ENCODE assay signal across 8 cellular contexts in the genomic region with DNA sequence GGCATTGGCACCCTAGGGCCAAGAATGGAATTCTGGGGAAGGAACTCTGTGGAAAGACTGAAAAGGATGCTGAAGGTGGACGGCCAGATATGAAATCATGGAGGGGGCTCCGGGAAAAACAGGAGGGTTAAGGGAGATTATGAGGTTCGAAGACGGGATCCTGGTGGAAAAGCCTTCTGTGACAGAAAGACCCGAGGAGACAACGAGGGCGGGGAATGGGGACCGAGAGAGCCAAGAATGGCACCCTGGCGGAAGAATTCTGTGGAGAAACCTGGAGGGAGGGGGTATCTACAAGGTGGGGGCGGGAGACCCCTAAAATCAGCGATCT. TPM values are rescaled to one million over a fixed set of nuclear protein-coding genes. Genes with fewer than 3 reads are reported as not detected.
DNase-seq lines count a peak whose midpoint lies in the region; ATAC-seq and TF ChIP-seq lines count a peak whose summit lies in the region.

No MANE protein-coding gene starts in this region.

- peak overlapping the region; percentile 94 for H3K4me3 Mint-ChIP-seq in T-helper 2 cell treated with Interferon-gamma antibody and Interleukin-4, amounts not matched to agents 5 μg/mL and 100 μg/mL, for 36 hours
- peak overlapping the region; percentile 93 for H3K4me3 Mint-ChIP-seq in activated B cell treated with CpG ODN at 0.5 μM for 24 hours

- peaks cover 2% of the 10 kb centered on the region for H3K27me3 Mint-ChIP-seq in T-helper 2 cell treated with Interferon-gamma antibody and Interleukin-4, amounts not matched to agents 5 μg/mL and 100 μg/mL, for 36 hours (ENCODE audit: low read depth)
- H3K27me3 Mint-ChIP-seq in activated B cell treated with CpG ODN at 0.5 μM for 24 hours, result no peaks in the 10 kb centered on the region

- no peaks in the 10 kb centered on the region for H3K9me3 Mint-ChIP-seq in T-helper 2 cell treated with Interferon-gamma antibody and Interleukin-4, amounts not matched to agents 5 μg/mL and 100 μg/mL, for 36 hours
- H3K9me3 Mint-ChIP-seq in activated B cell treated with CpG ODN at 0.5 μM for 24 hours, result no peaks in the 10 kb centered on the region

- ATAC-seq in activated B cell treated with CpG ODN at 0.5 μM for 24 hours (ENCODE audit: low read depth), result no peak
- no peak for ATAC-seq in thoracic aorta (ENCODE audit: insufficient number of reproducible peaks, low FRiP score, low read depth)
- no peak for ATAC-seq in GM21423 (IDR thresholded peaks at IDR 0.05; ENCODE audit: unreplicated experiment)

- peak overlapping the region; percentile 91 for H3K9ac ChIP-seq in iPS-20b (ENCODE audit: low read depth, low read length)

- POLR2A ChIA-PET in activated B cell treated with CpG ODN at 0.5 μM for 24 hours (lab: Charles Lee), result no interaction called here

- H3K36me3 Mint-ChIP-seq in T-helper 2 cell treated with Interferon-gamma antibody and Interleukin-4, amounts not matched to agents 5 μg/mL and 100 μg/mL, for 36 hours (ENCODE audit: low read depth), result peaks cover 44% of the 10 kb centered on the region
- peaks cover 59% of the 10 kb centered on the region for H3K36me3 Mint-ChIP-seq in activated B cell treated with CpG ODN at 0.5 μM for 24 hours (ENCODE audit: low read depth)

- H3K4me3 ChIP-seq in iPS-20b (ENCODE audit: low read length) (peak overlapping the region; percentile 95), thoracic aorta (peak overlapping the region; percentile 91)

- peaks cover 63% of the 10 kb centered on the region for H3K36me3 ChIP-seq in iPS-20b (ENCODE audit: insufficient read depth, low read depth, low read length)
- peaks cover 8% of the 10 kb centered on the region for H3K36me3 ChIP-seq in thoracic aorta

- TF ChIP-seq CTCF in activated B cell treated with CpG ODN at 0.5 μM for 24 hours (IDR thresholded peaks at IDR 0.05) (no peak), thoracic aorta (IDR thresholded peaks at IDR 0.05) (no peak)

- H3K27me3 ChIP-seq in iPS-20b (ENCODE audit: insufficient read depth, low read length) (no peaks in the 10 kb centered on the region), thoracic aorta (replicated peaks; ENCODE audit: insufficient read depth) (no peaks in the 10 kb centered on the region)

- H3K4me1 ChIP-seq in iPS-20b (ENCODE audit: insufficient read depth, low read length) (peaks cover 11% of the 10 kb centered on the region), thoracic aorta (ENCODE audit: control insufficient read depth in 1 of 2, low read depth in 2 of 2) (peaks cover 18 to 21% of the 10 kb centered on the region in 2 donors)

- intact Hi-C loops in activated B cell treated with CpG ODN at 0.5 μM for 24 hours (cut with micrococcal nuclease), result loop anchor here (1.0 to 5.0 kb wide), 5 partner anchors 153 to 1138 kb away; a partner anchor contains a TSS

- H3K27ac Mint-ChIP-seq in T-helper 2 cell treated with Interferon-gamma antibody and Interleukin-4, amounts not matched to agents 5 μg/mL and 100 μg/mL, for 36 hours, result peak overlapping the region; percentile 93
- H3K27ac Mint-ChIP-seq in activated B cell treated with CpG ODN at 0.5 μM for 24 hours, result peak overlapping the region; percentile 90

- no peaks in the 10 kb centered on the region for H3K9me3 ChIP-seq in iPS-20b (ENCODE audit: insufficient read depth, low read depth, low read length)
- no peaks in the 10 kb centered on the region for H3K9me3 ChIP-seq in thoracic aorta

- no peak for DNase-seq in T-helper 2 cell treated with Interferon-gamma antibody and Interleukin-4, amounts not matched to agents 5 μg/mL and 100 μg/mL, for 36 hours (ENCODE audit: low spot score)
- DNase-seq in T-helper 2 cell, result no peak
- no peak for DNase-seq in activated B cell treated with CpG ODN at 0.5 μM for 24 hours
- no peak for DNase-seq in thoracic aorta (ENCODE audit: low spot score)
- DNase-seq in SIG-M5 treated with dmso at 0.1 percent for 504 hours (lab: John Stamatoyannopoulos, UW; ENCODE audit: unreplicated experiment), result no peak
- DNase-seq in iPS-NIHi7 (ENCODE audit: extremely low spot score), result no peak

- CTCF ChIA-PET in activated B cell treated with CpG ODN at 0.5 μM for 24 hours (lab: Charles Lee), result no interaction called here

- peak overlapping the region; percentile 16 for H3K27ac ChIP-seq in iPS-20b (ENCODE audit: low read length)
- H3K27ac ChIP-seq in thoracic aorta, result peak overlapping the region; percentile 61 to 65

- H3K4me1 Mint-ChIP-seq in T-helper 2 cell treated with Interferon-gamma antibody and Interleukin-4, amounts not matched to agents 5 μg/mL and 100 μg/mL, for 36 hours (ENCODE audit: low read depth), result peaks cover 40% of the 10 kb centered on the region
- peaks cover 34% of the 10 kb centered on the region for H3K4me1 Mint-ChIP-seq in activated B cell treated with CpG ODN at 0.5 μM for 24 hours

RNA-seq across cellular contexts. Expression of a gene that starts 0.4 kb away (rescaled TPM):
- total RNA-seq in activated B cell treated with CpG ODN at 0.5 μM for 24 hours (21.0 and 25.5 TPM in 2 replicates), thoracic aorta (10 to 100 TPM in 1 of 2 donors, 1 to 10 TPM in 1; 5.0 to 10.9 TPM)

RNA-seq across cellular contexts. Expression of a gene that starts 0.5 kb away (rescaled TPM):
- total RNA-seq in activated B cell treated with CpG ODN at 0.5 μM for 24 hours (12.9 and 13.0 TPM in 2 replicates), thoracic aorta (1 to 10 TPM; 3.8 to 5.1 TPM)

RNA-seq across cellular contexts. Expression of a gene that starts 38.6 kb away (rescaled TPM):
- total RNA-seq in activated B cell treated with CpG ODN at 0.5 μM for 24 hours (not detected in 2 replicates), thoracic aorta (not detected)

RNA-seq across cellular contexts. Expression of a gene that starts 56.0 kb away (rescaled TPM):
- 27.7 and 28.2 TPM in 2 replicates for total RNA-seq in activated B cell treated with CpG ODN at 0.5 μM for 24 hours
- total RNA-seq in thoracic aorta, result 10 to 100 TPM; 29.4 to 38.6 TPM
